ENCODE assay signal across 9 cellular contexts in genomic region chr5:168734657-168735344, GRCh38.
DNase-seq lines count a peak whose midpoint lies in the region; ATAC-seq, FAIRE-seq and TF ChIP-seq lines count a peak whose summit lies in the region.
"Had no signal": no experiment of that assay in that cellular context is flagged by ENCODE, and none has a peak within 500 bp of the region (broad histone marks: within the 10 kb centered on the region; RNA-seq: fewer than 3 reads in every experiment).

No MANE protein-coding gene starts in this region.

- intact Hi-C loops in lower leg skin (cut with DNase I; ENCODE audit: low total_unique reads) (no loop called here), esophagus muscularis mucosa (cut with DNase I) (no loop called here)

- CTCF ChIA-PET in RWPE1 (lab: Yijun Ruan, JAX), result no interaction called here

- H3K36me3 ChIP-seq in esophagus muscularis mucosa, result no peaks in the 10 kb centered on the region

- H3K4me1 ChIP-seq in esophagus muscularis mucosa, result peaks cover 0 to 14% (median 7%) of the 10 kb centered on the region in 4 donors

- H3K27ac ChIP-seq in RWPE1 (no peak overlapping the region), esophagus muscularis mucosa (replicated peaks in 1 of 4) (peak overlapping the region in 2 of 4 donors; percentile 2 to 46)

- peak; percentile 91 for ATAC-seq in GM19463 (IDR thresholded peaks at IDR 0.05; ENCODE audit: unreplicated experiment)

- H3K27me3 ChIP-seq in esophagus muscularis mucosa, result no peaks in the 10 kb centered on the region

- TF ChIP-seq CTCF in lower leg skin (IDR thresholded peaks at IDR 0.05) (no peak), RWPE1 (conservative IDR thresholded peaks at IDR 0.05; ENCODE audit: low read depth) (no peak), esophagus muscularis mucosa (IDR thresholded peaks at IDR 0.05) (no peak)

- TF ChIP-seq EP300 in esophagus muscularis mucosa (IDR thresholded peaks at IDR 0.05), result no peak

- 49 to 60% methylated on average over 7 of the region's 7 CpGs for WGBS in lower leg skin, 2 donors
- WGBS in esophagus muscularis mucosa, result 35% methylated on average over 5 of the region's 7 CpGs

- H3K9me3 ChIP-seq in esophagus muscularis mucosa, result no peaks in the 10 kb centered on the region

- POLR2A ChIA-PET in RWPE1 (lab: Yijun Ruan, JAX; ENCODE audit: low non-redundant PET), result no interaction called here

- TF ChIP-seq POLR2A in lower leg skin (IDR thresholded peaks at IDR 0.05) (no peak), esophagus muscularis mucosa (IDR thresholded peaks at IDR 0.05; ENCODE audit: low read depth) (no peak)

- FAIRE-seq in GM19239 (lab: Jason Lieb, UNC), result no peak

- DNase-seq in Ammon's horn (ENCODE audit: low spot score), result peak; percentile 39
- peak; percentile 57 for DNase-seq in NCI-H2171 (lab: John Stamatoyannopoulos, UW)
- DNase-seq in lower leg skin (ENCODE audit: low spot score in 2 of 2), result peak; percentile 76 to 93
- no peak for DNase-seq in GM19239 (ENCODE audit: insufficient read length, low spot score)
- no peak for DNase-seq in NCI-H1417 (lab: John Stamatoyannopoulos, UW)
- DNase-seq in RWPE1 (ENCODE audit: low spot score), result no peak
- DNase-seq in esophagus muscularis mucosa (ENCODE audit: extremely low spot score), result no peak
- DNase-seq: foreskin melanocyte had no signal

- H3K4me3 ChIP-seq in lower leg skin (ENCODE audit: low read depth, poor library complexity, severe bottlenecking) (no peak overlapping the region), esophagus muscularis mucosa (no peak overlapping the region)

Comparison
In these comparisons a context has a peak if more than half of its experiments do, and no peak if none do; other contexts are left out.
1. DNase-seq: peak in Ammon's horn (single experiment), NCI-H2171 (single experiment) and lower leg skin (2 of 2); none in GM19239 (single experiment), NCI-H1417 (0 of 3), RWPE1 (single experiment) and esophagus muscularis mucosa (single experiment).